1 cellular context compared by ENCODE assay signal in the genomic region with DNA sequence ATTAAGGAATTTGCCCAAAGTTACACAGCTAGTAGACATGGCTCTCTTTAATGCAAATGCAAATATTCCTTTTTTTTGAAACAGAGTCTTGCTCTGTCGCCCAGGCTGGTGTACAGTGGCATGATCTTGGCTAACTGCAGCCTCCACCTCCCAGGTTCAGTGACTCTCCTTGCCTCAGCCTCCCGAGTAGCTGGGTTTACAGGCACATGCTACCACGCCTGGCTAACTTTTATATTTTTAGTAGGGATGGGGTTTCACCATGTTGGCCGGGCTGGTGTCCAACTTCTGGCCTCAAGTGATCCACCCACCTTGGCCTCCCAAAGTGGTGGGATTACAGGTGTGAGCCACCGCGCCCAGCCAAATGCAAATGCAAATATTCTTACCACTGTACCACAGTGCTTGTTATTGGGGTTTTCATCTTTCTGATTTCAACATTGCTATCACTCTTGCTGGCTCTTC.
TF ChIP-seq lines count a peak whose summit lies in the region.

No MANE protein-coding gene starts in this region.

TF ChIP-seq in K562, 482 proteins besides CTCF, POLR2A, EP300 and RAD21 (continued from another document):
- TF ChIP-seq, protein P1, sequence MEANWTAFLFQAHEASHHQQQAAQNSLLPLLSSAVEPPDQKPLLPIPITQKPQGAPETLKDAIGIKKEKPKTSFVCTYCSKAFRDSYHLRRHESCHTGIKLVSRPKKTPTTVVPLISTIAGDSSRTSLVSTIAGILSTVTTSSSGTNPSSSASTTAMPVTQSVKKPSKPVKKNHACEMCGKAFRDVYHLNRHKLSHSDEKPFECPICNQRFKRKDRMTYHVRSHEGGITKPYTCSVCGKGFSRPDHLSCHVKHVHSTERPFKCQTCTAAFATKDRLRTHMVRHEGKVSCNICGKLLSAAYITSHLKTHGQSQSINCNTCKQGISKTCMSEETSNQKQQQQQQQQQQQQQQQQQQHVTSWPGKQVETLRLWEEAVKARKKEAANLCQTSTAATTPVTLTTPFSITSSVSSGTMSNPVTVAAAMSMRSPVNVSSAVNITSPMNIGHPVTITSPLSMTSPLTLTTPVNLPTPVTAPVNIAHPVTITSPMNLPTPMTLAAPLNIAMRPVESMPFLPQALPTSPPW (CRISPR knock-in tag; IDR thresholded peaks at IDR 0.05): no peak
- TF ChIP-seq TEAD4 (IDR thresholded peaks at IDR 0.05; ENCODE audit: low read length): no peak
- no peak for TF ChIP-seq TEAD4 (CRISPR knock-in tag; IDR thresholded peaks at IDR 0.05; ENCODE audit: borderline replicate concordance)
- TF ChIP-seq POLR3A (IDR thresholded peaks at IDR 0.05; ENCODE audit: borderline replicate concordance, extremely low read depth, insufficient read depth, insufficient read length): no peak
- TF ChIP-seq, protein P2, sequence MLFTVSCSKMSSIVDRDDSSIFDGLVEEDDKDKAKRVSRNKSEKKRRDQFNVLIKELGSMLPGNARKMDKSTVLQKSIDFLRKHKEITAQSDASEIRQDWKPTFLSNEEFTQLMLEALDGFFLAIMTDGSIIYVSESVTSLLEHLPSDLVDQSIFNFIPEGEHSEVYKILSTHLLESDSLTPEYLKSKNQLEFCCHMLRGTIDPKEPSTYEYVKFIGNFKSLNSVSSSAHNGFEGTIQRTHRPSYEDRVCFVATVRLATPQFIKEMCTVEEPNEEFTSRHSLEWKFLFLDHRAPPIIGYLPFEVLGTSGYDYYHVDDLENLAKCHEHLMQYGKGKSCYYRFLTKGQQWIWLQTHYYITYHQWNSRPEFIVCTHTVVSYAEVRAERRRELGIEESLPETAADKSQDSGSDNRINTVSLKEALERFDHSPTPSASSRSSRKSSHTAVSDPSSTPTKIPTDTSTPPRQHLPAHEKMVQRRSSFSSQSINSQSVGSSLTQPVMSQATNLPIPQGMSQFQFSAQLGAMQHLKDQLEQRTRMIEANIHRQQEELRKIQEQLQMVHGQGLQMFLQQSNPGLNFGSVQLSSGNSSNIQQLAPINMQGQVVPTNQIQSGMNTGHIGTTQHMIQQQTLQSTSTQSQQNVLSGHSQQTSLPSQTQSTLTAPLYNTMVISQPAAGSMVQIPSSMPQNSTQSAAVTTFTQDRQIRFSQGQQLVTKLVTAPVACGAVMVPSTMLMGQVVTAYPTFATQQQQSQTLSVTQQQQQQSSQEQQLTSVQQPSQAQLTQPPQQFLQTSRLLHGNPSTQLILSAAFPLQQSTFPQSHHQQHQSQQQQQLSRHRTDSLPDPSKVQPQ (CRISPR knock-in tag; IDR thresholded peaks at IDR 0.05; ENCODE audit: borderline replicate concordance): no peak
- TF ChIP-seq, protein P3, sequence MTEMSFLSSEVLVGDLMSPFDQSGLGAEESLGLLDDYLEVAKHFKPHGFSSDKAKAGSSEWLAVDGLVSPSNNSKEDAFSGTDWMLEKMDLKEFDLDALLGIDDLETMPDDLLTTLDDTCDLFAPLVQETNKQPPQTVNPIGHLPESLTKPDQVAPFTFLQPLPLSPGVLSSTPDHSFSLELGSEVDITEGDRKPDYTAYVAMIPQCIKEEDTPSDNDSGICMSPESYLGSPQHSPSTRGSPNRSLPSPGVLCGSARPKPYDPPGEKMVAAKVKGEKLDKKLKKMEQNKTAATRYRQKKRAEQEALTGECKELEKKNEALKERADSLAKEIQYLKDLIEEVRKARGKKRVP (CRISPR knock-in tag; IDR thresholded peaks at IDR 0.05): no peak
- TF ChIP-seq, protein P4, sequence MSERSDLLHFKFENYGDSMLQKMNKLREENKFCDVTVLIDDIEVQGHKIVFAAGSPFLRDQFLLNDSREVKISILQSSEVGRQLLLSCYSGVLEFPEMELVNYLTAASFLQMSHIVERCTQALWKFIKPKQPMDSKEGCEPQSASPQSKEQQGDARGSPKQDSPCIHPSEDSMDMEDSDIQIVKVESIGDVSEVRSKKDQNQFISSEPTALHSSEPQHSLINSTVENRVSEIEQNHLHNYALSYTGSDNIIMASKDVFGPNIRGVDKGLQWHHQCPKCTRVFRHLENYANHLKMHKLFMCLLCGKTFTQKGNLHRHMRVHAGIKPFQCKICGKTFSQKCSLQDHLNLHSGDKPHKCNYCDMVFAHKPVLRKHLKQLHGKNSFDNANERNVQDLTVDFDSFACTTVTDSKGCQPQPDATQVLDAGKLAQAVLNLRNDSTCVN (CRISPR knock-in tag; IDR thresholded peaks at IDR 0.05): no peak
